1 cellular context compared by ENCODE assay signal in the genomic region with DNA sequence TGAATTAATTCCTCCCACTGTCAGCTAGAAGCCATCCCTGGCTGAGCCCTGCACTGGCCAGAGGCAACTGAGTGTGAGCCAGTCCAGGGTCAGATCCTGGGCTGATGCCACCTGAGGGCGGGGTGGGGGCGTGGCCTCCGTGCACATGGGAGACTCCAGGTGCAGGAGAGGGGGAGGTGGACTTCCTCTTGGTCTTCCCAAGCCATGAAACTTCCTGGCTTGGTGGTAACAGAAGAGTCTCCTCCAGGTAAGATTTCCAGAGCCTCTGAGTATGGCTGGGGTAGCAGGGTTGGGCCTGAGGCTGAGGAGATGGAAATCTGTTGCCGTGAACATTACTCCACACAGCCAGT.
TF ChIP-seq lines count a peak whose summit lies in the region.

No MANE protein-coding gene starts in this region.

TF ChIP-seq in GM23338, 12 proteins besides CTCF, POLR2A, EP300 and RAD21 (continued from another document):
- TF ChIP-seq, protein P1, sequence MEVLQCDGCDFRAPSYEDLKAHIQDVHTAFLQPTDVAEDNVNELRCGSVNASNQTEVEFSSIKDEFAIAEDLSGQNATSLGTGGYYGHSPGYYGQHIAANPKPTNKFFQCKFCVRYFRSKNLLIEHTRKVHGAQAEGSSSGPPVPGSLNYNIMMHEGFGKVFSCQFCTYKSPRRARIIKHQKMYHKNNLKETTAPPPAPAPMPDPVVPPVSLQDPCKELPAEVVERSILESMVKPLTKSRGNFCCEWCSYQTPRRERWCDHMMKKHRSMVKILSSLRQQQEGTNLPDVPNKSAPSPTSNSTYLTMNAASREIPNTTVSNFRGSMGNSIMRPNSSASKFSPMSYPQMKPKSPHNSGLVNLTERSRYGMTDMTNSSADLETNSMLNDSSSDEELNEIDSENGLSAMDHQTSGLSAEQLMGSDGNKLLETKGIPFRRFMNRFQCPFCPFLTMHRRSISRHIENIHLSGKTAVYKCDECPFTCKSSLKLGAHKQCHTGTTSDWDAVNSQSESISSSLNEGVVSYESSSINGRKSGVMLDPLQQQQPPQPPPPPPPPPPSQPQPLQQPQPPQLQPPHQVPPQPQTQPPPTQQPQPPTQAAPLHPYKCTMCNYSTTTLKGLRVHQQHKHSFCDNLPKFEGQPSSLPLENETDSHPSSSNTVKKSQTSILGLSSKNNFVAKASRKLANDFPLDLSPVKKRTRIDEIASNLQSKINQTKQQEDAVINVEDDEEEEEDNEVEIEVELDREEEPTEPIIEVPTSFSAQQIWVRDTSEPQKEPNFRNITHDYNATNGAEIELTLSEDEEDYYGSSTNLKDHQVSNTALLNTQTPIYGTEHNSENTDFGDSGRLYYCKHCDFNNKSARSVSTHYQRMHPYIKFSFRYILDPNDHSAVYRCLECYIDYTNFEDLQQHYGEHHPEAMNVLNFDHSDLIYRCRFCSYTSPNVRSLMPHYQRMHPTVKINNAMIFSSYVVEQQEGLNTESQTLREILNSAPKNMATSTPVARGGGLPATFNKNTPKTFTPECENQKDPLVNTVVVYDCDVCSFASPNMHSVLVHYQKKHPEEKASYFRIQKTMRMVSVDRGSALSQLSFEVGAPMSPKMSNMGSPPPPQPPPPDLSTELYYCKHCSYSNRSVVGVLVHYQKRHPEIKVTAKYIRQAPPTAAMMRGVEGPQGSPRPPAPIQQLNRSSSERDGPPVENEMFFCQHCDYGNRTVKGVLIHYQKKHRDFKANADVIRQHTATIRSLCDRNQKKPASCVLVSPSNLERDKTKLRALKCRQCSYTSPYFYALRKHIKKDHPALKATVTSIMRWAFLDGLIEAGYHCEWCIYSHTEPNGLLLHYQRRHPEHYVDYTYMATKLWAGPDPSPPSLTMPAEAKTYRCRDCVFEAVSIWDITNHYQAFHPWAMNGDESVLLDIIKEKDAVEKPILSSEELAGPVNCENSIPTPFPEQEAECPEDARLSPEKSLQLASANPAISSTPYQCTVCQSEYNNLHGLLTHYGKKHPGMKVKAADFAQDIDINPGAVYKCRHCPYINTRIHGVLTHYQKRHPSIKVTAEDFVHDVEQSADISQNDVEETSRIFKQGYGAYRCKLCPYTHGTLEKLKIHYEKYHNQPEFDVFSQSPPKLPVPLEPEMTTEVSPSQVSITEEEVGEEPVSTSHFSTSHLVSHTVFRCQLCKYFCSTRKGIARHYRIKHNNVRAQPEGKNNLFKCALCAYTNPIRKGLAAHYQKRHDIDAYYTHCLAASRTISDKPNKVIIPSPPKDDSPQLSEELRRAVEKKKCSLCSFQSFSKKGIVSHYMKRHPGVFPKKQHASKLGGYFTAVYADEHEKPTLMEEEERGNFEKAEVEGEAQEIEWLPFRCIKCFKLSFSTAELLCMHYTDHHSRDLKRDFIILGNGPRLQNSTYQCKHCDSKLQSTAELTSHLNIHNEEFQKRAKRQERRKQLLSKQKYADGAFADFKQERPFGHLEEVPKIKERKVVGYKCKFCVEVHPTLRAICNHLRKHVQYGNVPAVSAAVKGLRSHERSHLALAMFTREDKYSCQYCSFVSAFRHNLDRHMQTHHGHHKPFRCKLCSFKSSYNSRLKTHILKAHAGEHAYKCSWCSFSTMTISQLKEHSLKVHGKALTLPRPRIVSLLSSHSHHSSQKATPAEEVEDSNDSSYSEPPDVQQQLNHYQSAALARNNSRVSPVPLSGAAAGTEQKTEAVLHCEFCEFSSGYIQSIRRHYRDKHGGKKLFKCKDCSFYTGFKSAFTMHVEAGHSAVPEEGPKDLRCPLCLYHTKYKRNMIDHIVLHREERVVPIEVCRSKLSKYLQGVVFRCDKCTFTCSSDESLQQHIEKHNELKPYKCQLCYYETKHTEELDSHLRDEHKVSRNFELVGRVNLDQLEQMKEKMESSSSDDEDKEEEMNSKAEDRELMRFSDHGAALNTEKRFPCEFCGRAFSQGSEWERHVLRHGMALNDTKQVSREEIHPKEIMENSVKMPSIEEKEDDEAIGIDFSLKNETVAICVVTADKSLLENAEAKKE (CRISPR knock-in tag; IDR thresholded peaks at IDR 0.05): no peak; the same call in 1 of the 2 replicates
- TF ChIP-seq NANOG (IDR thresholded peaks at IDR 0.05; ENCODE audit: borderline replicate concordance) (no peak), EZH2phosphoT487 (IDR thresholded peaks at IDR 0.05; ENCODE audit: unreplicated experiment) (no peak), EZH2 (IDR thresholded peaks at IDR 0.05; ENCODE audit: low read depth, unreplicated experiment) (no peak), STAT1 (IDR thresholded peaks at IDR 0.05; ENCODE audit: unreplicated experiment) (no peak), POLR2AphosphoS5 (IDR thresholded peaks at IDR 0.05; ENCODE audit: low read depth) (no peak)
- TF ChIP-seq, protein P2, sequence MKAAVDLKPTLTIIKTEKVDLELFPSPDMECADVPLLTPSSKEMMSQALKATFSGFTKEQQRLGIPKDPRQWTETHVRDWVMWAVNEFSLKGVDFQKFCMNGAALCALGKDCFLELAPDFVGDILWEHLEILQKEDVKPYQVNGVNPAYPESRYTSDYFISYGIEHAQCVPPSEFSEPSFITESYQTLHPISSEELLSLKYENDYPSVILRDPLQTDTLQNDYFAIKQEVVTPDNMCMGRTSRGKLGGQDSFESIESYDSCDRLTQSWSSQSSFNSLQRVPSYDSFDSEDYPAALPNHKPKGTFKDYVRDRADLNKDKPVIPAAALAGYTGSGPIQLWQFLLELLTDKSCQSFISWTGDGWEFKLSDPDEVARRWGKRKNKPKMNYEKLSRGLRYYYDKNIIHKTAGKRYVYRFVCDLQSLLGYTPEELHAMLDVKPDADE (IDR thresholded peaks at IDR 0.05): no peak
TF ChIP-seq in GM23338: peak in this region for 0.
